8 cellular contexts compared by ENCODE assay signal in genomic region chr4:133150643-133151300, GRCh38. TPM values are rescaled to one million over a fixed set of nuclear protein-coding genes. Genes with fewer than 3 reads are reported as not detected.
A peak's percentile ranks its signal among the peaks of the same experiment; 100 is the strongest.
DNase-seq lines count a peak whose midpoint lies in the region; ATAC-seq and TF ChIP-seq lines count a peak whose summit lies in the region.
"Had no signal": no experiment of that assay in that cellular context is flagged by ENCODE, and none has a peak within 500 bp of the region (broad histone marks: within the 10 kb centered on the region; RNA-seq: fewer than 3 reads in every experiment).

No MANE protein-coding gene starts in this region.

- no peak overlapping the region for H3K4me2 ChIP-seq in MM.1S (ENCODE audit: low read depth, low read length)

- no peaks in the 10 kb centered on the region for H4K20me1 ChIP-seq in MM.1S (ENCODE audit: insufficient read depth, low read length)

- H3K4me3 ChIP-seq in H7 (ENCODE audit: insufficient read depth, low read depth, low read length) (peak overlapping the region; percentile 66), MM.1S (ENCODE audit: low read length) (no peak overlapping the region)

- H3K36me3 Mint-ChIP-seq in activated CD8-positive, alpha-beta T cell treated with anti-CD3 and anti-CD28 coated beads for 36 hours (ENCODE audit: low read depth), result peaks cover 2% of the 10 kb centered on the region

- no peak overlapping the region for H3K27ac Mint-ChIP-seq in activated CD8-positive, alpha-beta T cell treated with anti-CD3 and anti-CD28 coated beads for 36 hours

- no peak overlapping the region for H2AFZ ChIP-seq in MM.1S (ENCODE audit: low read length)

- H3K27me3 ChIP-seq in H7 (ENCODE audit: control insufficient read depth, insufficient read depth, low read length) (peaks cover 70% of the 10 kb centered on the region), MM.1S (replicated peaks; ENCODE audit: insufficient read depth, low read length) (no peaks in the 10 kb centered on the region; the same call in 1 of the 2 replicates)

- H3K79me2 ChIP-seq in MM.1S (ENCODE audit: low read length), result no peaks in the 10 kb centered on the region

- H3K36me3 ChIP-seq in H7 (replicated peaks; ENCODE audit: control insufficient read depth, insufficient read depth, low read length) (no peaks in the 10 kb centered on the region), MM.1S (replicated peaks; ENCODE audit: insufficient read depth, low read length) (no peaks in the 10 kb centered on the region)

- peak; percentile 58 for DNase-seq in H7
- peak; percentile 2 for DNase-seq in activated CD8-positive, alpha-beta T cell treated with anti-CD3 and anti-CD28 coated beads for 36 hours
- DNase-seq in hypothalamus (lab: John Stamatoyannopoulos, UW), result peak in 43 of 51 donors; percentile 15 to 82 (median 55)
- peak; percentile 23 for DNase-seq in stimulated activated CD8-positive, alpha-beta memory T cell treated with anti-CD3 and anti-CD28 coated beads, Interleukin-4, amount 100 ng/mL, for 48 hours
- DNase-seq in MM.1S, result no peak

- no peaks in the 10 kb centered on the region for H3K9me3 ChIP-seq in MM.1S (replicated peaks; ENCODE audit: insufficient read depth, low read length)

- H3K9me3 Mint-ChIP-seq in activated CD8-positive, alpha-beta T cell treated with anti-CD3 and anti-CD28 coated beads for 36 hours, result peaks cover 4% of the 10 kb centered on the region
- H3K9me3 Mint-ChIP-seq: central memory CD8-positive, alpha-beta T cell had no signal

- no peak for TF ChIP-seq CTCF in activated CD8-positive, alpha-beta T cell treated with anti-CD3 and anti-CD28 coated beads for 36 hours (IDR thresholded peaks at IDR 0.05)
- TF ChIP-seq CTCF in MM.1S (IDR thresholded peaks at IDR 0.05; ENCODE audit: low read length), result no peak

- no peaks in the 10 kb centered on the region for H3K9me2 ChIP-seq in MM.1S (replicated peaks; ENCODE audit: insufficient read depth, low read length)

- no peak for ATAC-seq in activated CD8-positive, alpha-beta T cell treated with anti-CD3 and anti-CD28 coated beads for 36 hours
- ATAC-seq in HG03432 (IDR thresholded peaks at IDR 0.05; ENCODE audit: unreplicated experiment) (no peak), HG03469 (IDR thresholded peaks at IDR 0.05; ENCODE audit: unreplicated experiment) (no peak)

- POLR2A ChIA-PET in activated CD8-positive, alpha-beta T cell treated with anti-CD3 and anti-CD28 coated beads for 36 hours (lab: Charles Lee), result no interaction called here

- no peaks in the 10 kb centered on the region for H3F3A ChIP-seq in MM.1S (ENCODE audit: insufficient read depth, low read length)

- H3K4me1 ChIP-seq in MM.1S (ENCODE audit: low read length), result no peaks in the 10 kb centered on the region

- peaks cover 22% of the 10 kb centered on the region for H3K4me1 Mint-ChIP-seq in activated CD8-positive, alpha-beta T cell treated with anti-CD3 and anti-CD28 coated beads for 36 hours (ENCODE audit: low read depth)
- H3K4me1 Mint-ChIP-seq: central memory CD8-positive, alpha-beta T cell had no signal

- no peak overlapping the region for H3K9ac ChIP-seq in MM.1S (ENCODE audit: low read length)

- CTCF ChIA-PET in activated CD8-positive, alpha-beta T cell treated with anti-CD3 and anti-CD28 coated beads for 36 hours (lab: Charles Lee), result no interaction called here

- intact Hi-C loops in activated CD8-positive, alpha-beta T cell treated with anti-CD3 and anti-CD28 coated beads for 36 hours (cut with micrococcal nuclease), result no loop called here

- H3K27ac ChIP-seq in MM.1S (ENCODE audit: low read length), result no peak overlapping the region

- H3K27me3 Mint-ChIP-seq in activated CD8-positive, alpha-beta T cell treated with anti-CD3 and anti-CD28 coated beads for 36 hours, result peaks cover 70% of the 10 kb centered on the region

- H3K4me3 Mint-ChIP-seq in activated CD8-positive, alpha-beta T cell treated with anti-CD3 and anti-CD28 coated beads for 36 hours, result no peak overlapping the region
- H3K4me3 Mint-ChIP-seq: central memory CD8-positive, alpha-beta T cell had no signal

RNA-seq across cellular contexts. Expression of gene PCDH10, which starts 1.7 kb away (rescaled TPM):
- total RNA-seq in H7 (2014; rRNA removed; shearing (Covaris generic)), result 32.2 and 41.2 TPM in 2 replicates
- total RNA-seq in activated CD8-positive, alpha-beta T cell treated with anti-CD3 and anti-CD28 coated beads for 36 hours, result not detected

Comparison
In these comparisons a context has a peak if more than half of its experiments do, and no peak if none do; other contexts are left out.
1. RNA of gene PCDH10, which starts 1.7 kb away (total RNA-seq): 32.2 to 41.2 TPM in H7; not detected in activated CD8-positive, alpha-beta T cell treated with anti-CD3 and anti-CD28 coated beads for 36 hours; every median in the first group is over 10 times any median in the second.